Comparison of ENCODE assay signal across 31 cellular contexts in genomic region chr1:210417881-210418280, GRCh38.
"Had no signal": no experiment of that assay in that cellular context is flagged by ENCODE, and none has a peak within 500 bp of the region (broad histone marks: within the 10 kb centered on the region; RNA-seq: fewer than 3 reads in every experiment).

No MANE protein-coding gene starts in this region.

- H3K4me3 ChIP-seq: adrenal gland, ascending aorta, breast epithelium, cardiac muscle cell, coronary artery, dorsolateral prefrontal cortex, gastroesophageal sphincter had no signal

- H3K27me3 ChIP-seq: adrenal gland, ascending aorta, breast epithelium, cardiac muscle cell, dorsolateral prefrontal cortex, gastroesophageal sphincter had no signal

- H3K27ac ChIP-seq: adrenal gland, ascending aorta, breast epithelium, cardiac muscle cell, coronary artery, dorsolateral prefrontal cortex, gastroesophageal sphincter had no signal

- DNase-seq: activated CD4-positive, alpha-beta memory T cell treated with anti-CD3 and anti-CD28 coated beads for 36 hours; activated CD4-positive, alpha-beta T cell treated with anti-CD3 and anti-CD28 coated beads for 36 hours; activated CD4-positive, alpha-beta T cell treated with anti-CD3 and anti-CD28 coated beads, Interleukin-2, amount 10 ng/mL, durations not matched to agents 24 days and 14 days; activated CD4-positive, CD25-positive, alpha-beta regulatory T cell; activated CD4-positive, CD25-positive, alpha-beta regulatory T cell treated with anti-CD3 and anti-CD28 coated beads, Interleukin-2, amount 50 U/mL, for 72 hours; activated CD8-positive, alpha-beta memory T cell treated with anti-CD3 and anti-CD28 coated beads, Interleukin-2, amount 10 ng/mL, durations not matched to agents 7 days and 5 days; activated CD8-positive, alpha-beta memory T cell treated with anti-CD3 and anti-CD28 coated beads, Interleukin-2, amount 50 U/mL, for 4 hours; activated CD8-positive, alpha-beta T cell treated with anti-CD3 and anti-CD28 coated beads, Interleukin-2, amount 10 ng/mL, durations not matched to agents 7 days and 5 days; activated effector memory CD4-positive, alpha-beta T cell treated with anti-CD3 and anti-CD28 coated beads, Interleukin-2, amount 50 U/mL, for 16 hours; activated naive CD4-positive, alpha-beta T cell treated with anti-CD3 and anti-CD28 coated beads for 36 hours; activated naive CD8-positive, alpha-beta T cell treated with anti-CD3 and anti-CD28 coated beads for 36 hours; activated naive CD8-positive, alpha-beta T cell treated with anti-CD3 and anti-CD28 coated beads, Interleukin-2, amount 50 U/mL, for 24 hours; activated T-cell treated with anti-CD3 and anti-CD28 coated beads, Interleukin-2, amount 50 U/mL, for 1 hour; activated T-cell treated with anti-CD3 and anti-CD28 coated beads, Interleukin-2, amount 50 U/mL, for 48 hours; adrenal gland; amygdala; central memory CD4-positive, alpha-beta T cell; cerebellar nuclear complex; dorsolateral prefrontal cortex; effector memory CD4-positive, alpha-beta T cell; endodermal cell; foreskin melanocyte; T-helper 1 cell; T-helper 17 cell; T1000 had no signal

- H3K4me1 ChIP-seq: adrenal gland, ascending aorta, breast epithelium, gastroesophageal sphincter had no signal

- H3K9me3 ChIP-seq: adrenal gland, ascending aorta, breast epithelium, gastroesophageal sphincter had no signal

- H3K36me3 ChIP-seq: ascending aorta, breast epithelium, cardiac muscle cell had no signal

- ATAC-seq: activated CD4-positive, alpha-beta T cell treated with anti-CD3 and anti-CD28 coated beads for 36 hours; activated CD8-positive, alpha-beta memory T cell treated with anti-CD3 and anti-CD28 coated beads, Interleukin-2, amount 10 ng/mL, durations not matched to agents 7 days and 5 days; activated CD8-positive, alpha-beta T cell treated with anti-CD3 and anti-CD28 coated beads, Interleukin-2, amount 10 ng/mL, durations not matched to agents 7 days and 5 days; activated naive CD8-positive, alpha-beta T cell treated with anti-CD3 and anti-CD28 coated beads, Interleukin-2, amount 50 U/mL, for 24 hours; esophagus mucosa; gastroesophageal sphincter; T-helper 17 cell had no signal
